Comparison of ENCODE assay signal across 11 cellular contexts in genomic region chr1:54519709-54520108, GRCh38. TPM values are rescaled to one million over a fixed set of nuclear protein-coding genes. Genes with fewer than 3 reads are reported as not detected.
DNase-seq lines count a peak whose midpoint lies in the region; ATAC-seq, FAIRE-seq and TF ChIP-seq lines count a peak whose summit lies in the region.
"Had no signal": no experiment of that assay in that cellular context is flagged by ENCODE, and none has a peak within 500 bp of the region (broad histone marks: within the 10 kb centered on the region; RNA-seq: fewer than 3 reads in every experiment).

No MANE protein-coding gene starts in this region.

- H3K27ac ChIP-seq in DND-41 (ENCODE audit: low read length) (no peak overlapping the region), HCT116 (ENCODE audit: low read depth, low read length) (no peak overlapping the region), HepG2 (ENCODE audit: extremely low read length, insufficient read depth, low read length) (no peak overlapping the region)
- H3K27ac ChIP-seq in CD4-positive, alpha-beta memory T cell (ENCODE audit: low read depth, low read length), result no peak overlapping the region
- H3K27ac ChIP-seq: dorsolateral prefrontal cortex had no signal

- in situ Hi-C loops in HepG2 (cut with HindIII; ENCODE audit: extremely low pct_ligation_motif_present, low pct_unique_long_range_greater_than_20kb), result no loop called here

- H3K9me3 Mint-ChIP-seq in CD4-positive, alpha-beta memory T cell, result no peaks in the 10 kb centered on the region
- H3K9me3 Mint-ChIP-seq: activated naive CD4-positive, alpha-beta T cell treated with anti-CD3 and anti-CD28 coated beads, Interleukin-2, amount 50 U/mL, for 24 hours had no signal

- H3K9me2 ChIP-seq in HCT116 (ENCODE audit: insufficient read depth), result no peaks in the 10 kb centered on the region

- H3K36me3 ChIP-seq in DND-41 (ENCODE audit: insufficient read depth, low read length), result no peaks in the 10 kb centered on the region
- no peaks in the 10 kb centered on the region for H3K36me3 ChIP-seq in HCT116 (ENCODE audit: control insufficient read depth in 1 of 2, insufficient read depth in 2 of 2, low read length in 2 of 2)
- H3K36me3 ChIP-seq in HepG2 (replicated peaks in 1 of 2; ENCODE audit: control insufficient read depth in 1 of 2, insufficient read depth in 2 of 2, low read length in 2 of 2), result no peaks in the 10 kb centered on the region
- H3K36me3 ChIP-seq in CD4-positive, alpha-beta memory T cell (ENCODE audit: insufficient read depth, low read length), result no peaks in the 10 kb centered on the region

- POLR2A ChIA-PET in HCT116 (lab: Charles Lee) (no interaction called here), HepG2 (lab: Yijun Ruan, JAX) (no interaction called here)
- POLR2A ChIA-PET in CD4-positive, alpha-beta memory T cell (lab: Charles Lee; ENCODE audit: partially characterized antibody), result no interaction called here

- H3K9me3 ChIP-seq in DND-41 (ENCODE audit: insufficient read depth, low read length, severe bottlenecking) (no peaks in the 10 kb centered on the region), HCT116 (ENCODE audit: control insufficient read depth in 1 of 2, insufficient read depth in 1 of 2, low read depth in 1 of 2, low read length in 2 of 2) (no peaks in the 10 kb centered on the region), HepG2 (ENCODE audit: low read length) (no peaks in the 10 kb centered on the region)
- H3K9me3 ChIP-seq in CD4-positive, alpha-beta memory T cell (ENCODE audit: control insufficient read depth in 1 of 2, low read length in 2 of 2), result no peaks in the 10 kb centered on the region

- H3K4me2 ChIP-seq in DND-41 (ENCODE audit: insufficient read depth, low read length), result no peak overlapping the region
- no peak overlapping the region for H3K4me2 ChIP-seq in HCT116 (ENCODE audit: low read length)
- no peak overlapping the region for H3K4me2 ChIP-seq in HepG2 (ENCODE audit: low read depth, low read length)

- no peaks in the 10 kb centered on the region for H3K27me3 ChIP-seq in DND-41 (ENCODE audit: insufficient read depth, low read length, poor library complexity)
- H3K27me3 ChIP-seq in HCT116 (ENCODE audit: insufficient read depth, low read length), result no peaks in the 10 kb centered on the region
- no peaks in the 10 kb centered on the region for H3K27me3 ChIP-seq in HepG2 (ENCODE audit: control insufficient read depth in 1 of 2, insufficient read depth in 2 of 2, low read length in 2 of 2)
- no peaks in the 10 kb centered on the region for H3K27me3 ChIP-seq in CD4-positive, alpha-beta memory T cell (ENCODE audit: insufficient read depth, low read length)

- no peak for DNase-seq in DND-41
- DNase-seq in HCT116 (ENCODE audit: low read depth, low spot score), result no peak
- no peak for DNase-seq in HepG2 (ENCODE audit: low spot score)
- DNase-seq in NCI-H2196 (lab: John Stamatoyannopoulos, UW; ENCODE audit: unreplicated experiment), result no peak
- no peak for DNase-seq in CD4-positive, alpha-beta memory T cell
- DNase-seq in D341Med (ENCODE audit: low spot score), result no peak
- DNase-seq: dorsolateral prefrontal cortex had no signal

- H3K79me2 ChIP-seq in DND-41 (ENCODE audit: insufficient read depth, low read length) (no peaks in the 10 kb centered on the region), HCT116 (ENCODE audit: insufficient read depth, low read length) (no peaks in the 10 kb centered on the region), HepG2 (ENCODE audit: insufficient read depth, low read length) (no peaks in the 10 kb centered on the region)

- no peaks in the 10 kb centered on the region for H3K4me1 Mint-ChIP-seq in CD4-positive, alpha-beta memory T cell
- H3K4me1 Mint-ChIP-seq: activated naive CD4-positive, alpha-beta T cell treated with anti-CD3 and anti-CD28 coated beads, Interleukin-2, amount 50 U/mL, for 24 hours had no signal

- BruUV-seq in HCT116 (replicated peaks; lab: Mats Ljungman, UMichigan) (no TSS peak), HepG2 (replicated peaks; lab: Mats Ljungman, UMichigan) (no TSS peak)

- TF ChIP-seq RAD21 in HCT116 (IDR thresholded peaks at IDR 0.05; ENCODE audit: low read depth) (peak; percentile 30; the same call in 1 of the 2 replicates), HepG2 (CRISPR knock-in tag; IDR thresholded peaks at IDR 0.05) (no peak)

- intact Hi-C loops in HCT116 (cut with micrococcal nuclease), result no loop called here
- intact Hi-C loops in HepG2 (cut with micrococcal nuclease; ENCODE audit: unreplicated experiment), result no loop called here
- intact Hi-C loops in CD4-positive, alpha-beta memory T cell (cut with micrococcal nuclease), result no loop called here

- TF ChIP-seq CTCF in DND-41 (IDR thresholded peaks at IDR 0.05; ENCODE audit: borderline replicate concordance, extremely low read depth, low read length, poor library complexity, severe bottlenecking), result peak; percentile 49
- TF ChIP-seq CTCF in HCT116 (IDR thresholded peaks at IDR 0.05 in 2 of 3, conservative IDR thresholded peaks at IDR 0.05 in 1 of 3; ENCODE audit: borderline replicate concordance in 1 of 3, insufficient read depth in 1 of 3, low read depth in 2 of 3, low read length in 2 of 3), result peak in 2 of 3 experiments; percentile 39 to 41; a peak in 3 of 6 replicates
- peak; percentile 58 for TF ChIP-seq CTCF in HepG2 (CRISPR knock-in tag; IDR thresholded peaks at IDR 0.05)

- no peaks in the 10 kb centered on the region for H3K4me1 ChIP-seq in DND-41 (ENCODE audit: insufficient read depth, low read length)
- peaks cover 2 to 10% of the 10 kb centered on the region in 2 experiments; a peak in 2 of 4 replicates for H3K4me1 ChIP-seq in HCT116 (ENCODE audit: control insufficient read depth in 1 of 2, insufficient read depth in 2 of 2, low read length in 2 of 2)
- 0 out of 2 replicates have a peak, but pooled peaks cover 7% of the 10 kb centered on the region for H3K4me1 ChIP-seq in HepG2 (ENCODE audit: insufficient read depth, low read length)
- H3K4me1 ChIP-seq in CD4-positive, alpha-beta memory T cell (ENCODE audit: insufficient read depth, low read length), result no peaks in the 10 kb centered on the region

- CTCF ChIA-PET in HCT116 (lab: Charles Lee) (interaction anchor here (1.0 to 2.0 kb wide), 2 partner anchors 20 to 30 kb away, joined by 5 read pairs; no protein-coding TSS in a partner anchor), HepG2 (lab: Yijun Ruan, JAX; ENCODE audit: low intra/inter-chr PET ratio, low total read pairs) (no interaction called here)
- CTCF ChIA-PET in CD4-positive, alpha-beta memory T cell (lab: Charles Lee; ENCODE audit: partially characterized antibody), result no interaction called here

- peak; percentile 4 for FAIRE-seq in HepG2 (lab: Jason Lieb, UNC)
- FAIRE-seq: D721Med had no signal

- no peak for TF ChIP-seq EP300 in HepG2 (IDR thresholded peaks at IDR 0.05; ENCODE audit: low read depth in 2 of 2, low read length in 2 of 2)
- TF ChIP-seq EP300 in HepG2 (CRISPR knock-in tag; IDR thresholded peaks at IDR 0.05; ENCODE audit: borderline replicate concordance), result no peak

- WGBS in HepG2 (ENCODE audit: low lambda C conversion rate), result 4% methylated on average over 5 of the region's 5 CpGs

- H3K9ac ChIP-seq in DND-41 (ENCODE audit: low read depth, low read length) (no peak overlapping the region), HCT116 (ENCODE audit: low read length) (no peak overlapping the region), HepG2 (ENCODE audit: insufficient read depth, low read depth, low read length) (no peak overlapping the region)

- H3K4me3 ChIP-seq in DND-41 (ENCODE audit: low read depth in 1 of 2, low read length in 2 of 2), result no peak overlapping the region
- H3K4me3 ChIP-seq in HCT116 (replicated peaks in 1 of 2; ENCODE audit: low read depth in 1 of 2, low read length in 2 of 2), result no peak overlapping the region
- H3K4me3 ChIP-seq in HepG2 (replicated peaks in 1 of 3; ENCODE audit: insufficient read depth in 1 of 3, low read depth in 2 of 3, low read length in 3 of 3), result no peak overlapping the region
- no peak overlapping the region for H3K4me3 ChIP-seq in CD4-positive, alpha-beta memory T cell (ENCODE audit: low read length in 2 of 2)
- H3K4me3 ChIP-seq: dorsolateral prefrontal cortex had no signal

- TF ChIP-seq POLR2A in HCT116 (IDR thresholded peaks at IDR 0.05; ENCODE audit: borderline replicate concordance, extremely low read depth, insufficient read depth, insufficient read length), result no peak
- no peak for TF ChIP-seq POLR2A in HepG2 (IDR thresholded peaks at IDR 0.05; ENCODE audit: insufficient read depth in 1 of 2, low read depth in 2 of 2, low read length in 2 of 2)

- RAD21 ChIA-PET in HCT116 (lab: Charles Lee; ENCODE audit: low non-redundant PET in 1 of 2, low total read pairs in 2 of 2, uncharacterized antibody in 2 of 2, unreplicated experiment in 2 of 2), result no interaction called here

- H2AFZ ChIP-seq in DND-41 (ENCODE audit: low read depth, low read length), result no peak overlapping the region
- no peak overlapping the region for H2AFZ ChIP-seq in HCT116 (ENCODE audit: low read depth, low read length, poor library complexity, severe bottlenecking)
- no peak overlapping the region for H2AFZ ChIP-seq in HepG2 (ENCODE audit: low read length)

- H3K4me3 Mint-ChIP-seq in CD4-positive, alpha-beta memory T cell, result no peak overlapping the region
- H3K4me3 Mint-ChIP-seq: activated naive CD4-positive, alpha-beta T cell treated with anti-CD3 and anti-CD28 coated beads, Interleukin-2, amount 50 U/mL, for 24 hours had no signal

- peak; percentile 58; the same call in 2 of the 3 replicates for ATAC-seq in DND-41 (ENCODE audit: insufficient read depth, low read depth)
- ATAC-seq in HCT116, result peak; percentile 84
- peak; percentile 45; the same call in 2 of the 3 replicates for ATAC-seq in SK-N-SH treated with all-trans-retinoic acid at 6 μM for 48 hours
- peak; percentile 97 for ATAC-seq in HepG2
- no peak for ATAC-seq in HG03159 (IDR thresholded peaks at IDR 0.05; ENCODE audit: unreplicated experiment)

- H3K36me3 Mint-ChIP-seq in CD4-positive, alpha-beta memory T cell, result no peaks in the 10 kb centered on the region
- H3K36me3 Mint-ChIP-seq: activated naive CD4-positive, alpha-beta T cell treated with anti-CD3 and anti-CD28 coated beads, Interleukin-2, amount 50 U/mL, for 24 hours had no signal

- H3K27me3 Mint-ChIP-seq in CD4-positive, alpha-beta memory T cell, result peaks cover 4 to 8% of the 10 kb centered on the region in 2 donors

- H4K20me1 ChIP-seq in DND-41 (ENCODE audit: insufficient read depth, low read length) (no peaks in the 10 kb centered on the region), HCT116 (ENCODE audit: insufficient read depth) (no peaks in the 10 kb centered on the region), HepG2 (ENCODE audit: insufficient read depth, low read length) (no peaks in the 10 kb centered on the region)

- H3K27ac Mint-ChIP-seq in CD4-positive, alpha-beta memory T cell, result no peak overlapping the region
- H3K27ac Mint-ChIP-seq: activated naive CD4-positive, alpha-beta T cell treated with anti-CD3 and anti-CD28 coated beads, Interleukin-2, amount 50 U/mL, for 24 hours had no signal

RNA-seq across cellular contexts. Expression of gene ACOT11, which starts 28.3 kb away (rescaled TPM):
- total RNA-seq in HCT116 (2021; ENCODE audit: unreplicated experiment) (31.1 TPM), HepG2 (2016; rRNA removed; fragmentation: Illumina TruSeq; extraction: Trizol) (3.0 and 3.3 TPM in 2 replicates)
- polyA plus RNA-seq in HCT116 (2012), result 17.3 and 18.7 TPM in 2 replicates
- total RNA-seq in HepG2 (2016; cell fraction: cytosol; rRNA removed; fragmentation: Illumina TruSeq; extraction: Trizol; ENCODE audit: low read depth), result 0.79 and 1.0 TPM in 2 replicates
- total RNA-seq in HepG2 (2016; cell fraction: insoluble cytoplasmic fraction; rRNA removed; fragmentation: Illumina TruSeq; extraction: Trizol), result 2.1 and 2.6 TPM in 2 replicates
- total RNA-seq in HepG2 (2016; cell fraction: membrane; rRNA removed; fragmentation: Illumina TruSeq; extraction: Trizol), result 2.2 TPM in 2 replicates
- total RNA-seq in HepG2 (2016; cell fraction: nucleus; rRNA removed; fragmentation: Illumina TruSeq; extraction: Trizol), result 1.8 and 2.5 TPM in 2 replicates
- polyA plus RNA-seq in HepG2 (2011; rRNA removed), result 2.6 and 2.8 TPM in 2 replicates
- polyA plus RNA-seq in HepG2 (2011; cell fraction: cytosol; rRNA removed), result 0.88 and 1.6 TPM in 2 replicates
- 6.8 and 12.7 TPM in 2 replicates for polyA plus RNA-seq in HepG2 (2011; cell fraction: nucleus; rRNA removed)
- 1.4 and 2.1 TPM in 2 replicates for polyA plus RNA-seq in HepG2 (2012)
- polyA plus RNA-seq in HepG2 (2016; cell fraction: cytosol; fragmentation: Illumina TruSeq; extraction: Trizol; ENCODE audit: low read depth), result 0.62 and 0.68 TPM in 2 replicates
- polyA plus RNA-seq in HepG2 (2016; cell fraction: insoluble cytoplasmic fraction; fragmentation: Illumina TruSeq; extraction: Trizol; ENCODE audit: low read depth), result 1.9 and 3.1 TPM in 2 replicates
- 1.3 and 1.4 TPM in 2 replicates for polyA plus RNA-seq in HepG2 (2016; cell fraction: membrane; fragmentation: Illumina TruSeq; extraction: Trizol; ENCODE audit: low read depth)
- 4.8 and 6.2 TPM in 2 replicates for polyA plus RNA-seq in HepG2 (2016; cell fraction: nucleus; fragmentation: Illumina TruSeq; extraction: Trizol; ENCODE audit: insufficient read depth, low read depth)
- polyA minus RNA-seq in HepG2 (2011; rRNA and poly(A)+ RNA removed; ENCODE audit: low replicate concordance), result 7.7 and 8.7 TPM in 2 replicates
- 1.4 and 2.3 TPM in 2 replicates for polyA minus RNA-seq in HepG2 (2011; cell fraction: cytosol; rRNA and poly(A)+ RNA removed)
- polyA minus RNA-seq in HepG2 (2011; cell fraction: nucleus; rRNA and poly(A)+ RNA removed), result 3.1 and 5.0 TPM in 2 replicates
- under 1 TPM; 0.64 to 1.00 TPM for total RNA-seq in CD4-positive, alpha-beta memory T cell
- not detected for polyA plus RNA-seq in CD4-positive, alpha-beta memory T cell
